ENCODE assay signal across 29 cellular contexts in the genomic region with DNA sequence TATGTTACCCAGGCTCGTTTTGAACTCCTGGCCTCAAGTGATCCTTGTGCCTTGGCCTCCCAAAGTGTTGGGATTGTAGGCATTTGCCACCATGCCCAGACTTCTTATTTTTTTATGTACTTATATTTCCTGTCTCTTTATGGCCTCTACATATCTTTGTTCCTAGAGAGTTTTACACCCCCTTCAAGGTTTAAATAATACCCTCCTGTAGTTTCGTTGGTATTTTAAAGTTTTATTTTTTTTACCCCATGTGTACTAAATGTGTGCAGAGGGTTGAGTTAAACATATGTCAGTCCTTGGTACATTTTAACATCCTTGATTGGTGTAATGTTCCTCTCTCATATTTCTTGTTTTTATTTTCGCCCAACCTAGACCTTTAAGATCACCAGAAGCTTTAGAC.
"Had no signal": no experiment of that assay in that cellular context is flagged by ENCODE, and none has a peak within 500 bp of the region (broad histone marks: within the 10 kb centered on the region; RNA-seq: fewer than 3 reads in every experiment).

No MANE protein-coding gene starts in this region.

- H3K27me3 ChIP-seq: brain microvascular endothelial cell, esophagus muscularis mucosa, foreskin keratinocyte, gastrocnemius medialis had no signal

- H3K9me3 Mint-ChIP-seq: activated CD8-positive, alpha-beta T cell treated with anti-CD3 and anti-CD28 coated beads for 36 hours; activated T-cell treated with anti-CD3 and anti-CD28 coated beads, Interleukin-2, amount 50 U/mL, for 4 hours; activated T-helper 17 cell treated with anti-CD3 and anti-CD28 coated beads, Interleukin-2, amount 50 U/mL, for 72 hours; central memory CD8-positive, alpha-beta T cell; effector memory CD8-positive, alpha-beta T cell; WTC11 had no signal

- H3K27ac ChIP-seq: brain microvascular endothelial cell, esophagus muscularis mucosa, foreskin keratinocyte, gastrocnemius medialis, heart left ventricle had no signal

- H3K4me1 ChIP-seq: esophagus muscularis mucosa, gastrocnemius medialis, heart left ventricle had no signal

- H3K36me3 ChIP-seq: brain microvascular endothelial cell, esophagus muscularis mucosa, gastrocnemius medialis, heart left ventricle had no signal

- ATAC-seq: activated CD8-positive, alpha-beta T cell treated with anti-CD3 and anti-CD28 coated beads for 36 hours; activated T-cell treated with anti-CD3 and anti-CD28 coated beads, Interleukin-2, amount 50 U/mL, for 4 hours; activated T-helper 17 cell treated with anti-CD3 and anti-CD28 coated beads, Interleukin-2, amount 50 U/mL, for 72 hours; effector memory CD8-positive, alpha-beta T cell; gastrocnemius medialis; heart left ventricle; WTC11 had no signal

- H3K4me3 Mint-ChIP-seq: activated CD8-positive, alpha-beta T cell treated with anti-CD3 and anti-CD28 coated beads for 36 hours; activated naive CD8-positive, alpha-beta T cell; activated T-cell treated with anti-CD3 and anti-CD28 coated beads, Interleukin-2, amount 50 U/mL, for 4 hours; activated T-helper 17 cell treated with anti-CD3 and anti-CD28 coated beads, Interleukin-2, amount 50 U/mL, for 72 hours; central memory CD8-positive, alpha-beta T cell; effector memory CD8-positive, alpha-beta T cell; WTC11 had no signal

- H3K4me3 ChIP-seq: esophagus muscularis mucosa, gastrocnemius medialis, heart left ventricle had no signal

- H3K4me1 Mint-ChIP-seq: activated T-helper 17 cell treated with anti-CD3 and anti-CD28 coated beads, Interleukin-2, amount 50 U/mL, for 72 hours; central memory CD8-positive, alpha-beta T cell had no signal

- H3K27ac Mint-ChIP-seq: activated CD8-positive, alpha-beta T cell treated with anti-CD3 and anti-CD28 coated beads for 36 hours; activated naive CD8-positive, alpha-beta T cell; activated T-helper 17 cell treated with anti-CD3 and anti-CD28 coated beads, Interleukin-2, amount 50 U/mL, for 72 hours; effector memory CD8-positive, alpha-beta T cell; WTC11 had no signal

- H3K9me3 ChIP-seq: esophagus muscularis mucosa, gastrocnemius medialis, heart left ventricle had no signal

- H3K27me3 Mint-ChIP-seq: activated CD8-positive, alpha-beta T cell treated with anti-CD3 and anti-CD28 coated beads for 36 hours; activated naive CD8-positive, alpha-beta T cell had no signal

- DNase-seq: activated CD4-positive, alpha-beta T cell treated with anti-CD3 and anti-CD28 coated beads for 1 hour; activated CD4-positive, alpha-beta T cell treated with anti-CD3 and anti-CD28 coated beads for 48 hours; activated CD4-positive, alpha-beta T cell treated with anti-CD3 and anti-CD28 coated beads, Interleukin-2, amount 50 U/mL, for 1 hour; activated CD4-positive, alpha-beta T cell treated with anti-CD3 and anti-CD28 coated beads, Interleukin-2, amount 50 U/mL, for 48 hours; activated CD8-positive, alpha-beta memory T cell treated with anti-CD3 and anti-CD28 coated beads for 24 hours; activated CD8-positive, alpha-beta T cell treated with anti-CD3 and anti-CD28 coated beads for 36 hours; activated effector memory CD4-positive, alpha-beta T cell treated with Interleukin-2 at 50 U/mL for 16 hours; activated gamma-delta T cell treated with Interleukin-2 at 50 U/mL for 16 hours; activated naive CD4-positive, alpha-beta T cell treated with anti-CD3 and anti-CD28 coated beads, Interleukin-2, amount 50 U/mL, for 16 hours; activated naive CD4-positive, alpha-beta T cell treated with Interleukin-2 at 50 U/mL for 16 hours; activated T-cell treated with anti-CD3 and anti-CD28 coated beads, Interleukin-2, amount 50 U/mL, for 4 hours; amniotic stem cell; anterior cingulate cortex; brain microvascular endothelial cell; cortex of kidney; dermis blood vessel endothelial cell; effector CD4-positive, alpha-beta T cell; effector memory CD8-positive, alpha-beta T cell; erythroblast; foreskin keratinocyte; gastrocnemius medialis; glutamatergic neuron; heart left ventricle; T-helper 2 cell had no signal
